ENCODE assay signal across 1 cellular context in the genomic region with DNA sequence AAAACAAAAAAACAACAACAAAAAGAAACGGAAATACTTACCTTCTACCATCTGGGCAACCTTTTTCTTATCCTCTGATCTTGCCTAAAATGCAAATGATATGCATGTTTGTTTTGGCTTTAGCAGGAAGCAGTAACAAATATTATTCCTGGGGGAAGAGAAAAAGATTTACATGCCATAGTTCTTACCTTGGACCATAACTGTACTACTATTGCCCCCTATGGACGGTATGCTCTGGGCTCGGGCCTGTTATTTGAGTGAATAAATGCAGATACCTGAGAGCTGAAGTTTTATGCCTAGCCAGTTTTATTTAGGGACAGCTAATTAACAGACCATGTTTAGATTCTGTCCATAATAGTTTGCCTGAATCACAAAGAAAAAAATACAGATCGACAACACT.
TF ChIP-seq lines count a peak whose summit lies in the region.

No MANE protein-coding gene starts in this region.

TF ChIP-seq in HepG2, 621 proteins besides CTCF, POLR2A, EP300 and RAD21:
- TF ChIP-seq STAG1 (CRISPR knock-in tag; IDR thresholded peaks at IDR 0.05), result peak; percentile 50
- TF ChIP-seq ZNF24 (IDR thresholded peaks at IDR 0.05), result no peak
TF ChIP-seq in HepG2: peak in this region for 1.
